11 cellular contexts compared by ENCODE assay signal in genomic region chr4:155906554-155907247, GRCh38. TPM values are rescaled to one million over a fixed set of nuclear protein-coding genes. Genes with fewer than 3 reads are reported as not detected.
DNase-seq lines count a peak whose midpoint lies in the region; TF ChIP-seq lines count a peak whose summit lies in the region.
"Had no signal": no experiment of that assay in that cellular context is flagged by ENCODE, and none has a peak within 500 bp of the region (broad histone marks: within the 10 kb centered on the region; RNA-seq: fewer than 3 reads in every experiment).

No MANE protein-coding gene starts in this region.

- peak; percentile 11 for DNase-seq in GOT3 (lab: John Stamatoyannopoulos, UW)
- DNase-seq in NCI-H2171 treated with DMSO at 0.1 percent for 48 hours (lab: John Stamatoyannopoulos, UW) = peak; percentile 83
- DNase-seq in chondrocyte (ENCODE audit: low spot score) = no peak
- DNase-seq in renal cortical epithelial cell (ENCODE audit: low read depth) = peak; percentile 87
- DNase-seq in SKM-1 (lab: John Stamatoyannopoulos, UW; ENCODE audit: unreplicated experiment) = no peak
- DNase-seq in NCI-H1694 treated with DMSO at 0.1 percent for 48 hours (lab: John Stamatoyannopoulos, UW) = no peak
- no peak for DNase-seq in ecto neural progenitor cell (ENCODE audit: low spot score)
- no peak for DNase-seq in stimulated activated CD4-positive, alpha-beta T cell treated with anti-CD3 and anti-CD28 coated beads, Interleukin-4, amount 100 ng/mL, for 24 hours
- DNase-seq: WERI-Rb-1 had no signal

- H3K27ac Mint-ChIP-seq in chondrocyte (ENCODE audit: unreplicated experiment) = peak overlapping the region; percentile 83

- no peaks in the 10 kb centered on the region for H3K36me3 Mint-ChIP-seq in chondrocyte (ENCODE audit: low read depth)

- TF ChIP-seq CTCF in chondrocyte (IDR thresholded peaks at IDR 0.05) = no peak

- peaks cover 19% of the 10 kb centered on the region for H3K4me1 Mint-ChIP-seq in chondrocyte (ENCODE audit: low read depth)

- H3K27me3 Mint-ChIP-seq in chondrocyte (ENCODE audit: low read depth) = peaks cover 3% of the 10 kb centered on the region

- no peaks in the 10 kb centered on the region for H3K9me3 Mint-ChIP-seq in chondrocyte (ENCODE audit: low read depth)

- no peak overlapping the region for H3K4me3 Mint-ChIP-seq in chondrocyte (ENCODE audit: unreplicated experiment)

RNA-seq across cellular contexts. Expression of gene TDO2, which starts 3.2 kb away (rescaled TPM):
- total RNA-seq in chondrocyte = not detected in 3 replicates
- total RNA-seq in renal cortical epithelial cell = 0.05 TPM in 1 of 2 replicates, not detected in the other
- total RNA-seq: breast epithelium, temporal lobe had no signal

RNA-seq across cellular contexts. Expression of gene ASIC5, which starts 40.6 kb away (rescaled TPM):
- total RNA-seq in chondrocyte (not detected in 3 replicates), renal cortical epithelial cell (not detected in 2 replicates)
- total RNA-seq: breast epithelium, temporal lobe had no signal

RNA-seq across cellular contexts. Expression of gene CTSO, which starts 47.0 kb away (rescaled TPM):
- total RNA-seq in chondrocyte (7.2 to 13.9 TPM (median 7.5 TPM) in 3 replicates), renal cortical epithelial cell (17.7 and 26.4 TPM in 2 replicates)

Comparison
In these comparisons a context has a peak if more than half of its experiments do, and no peak if none do; other contexts are left out.
1. DNase-seq: peak in GOT3 (single experiment), NCI-H2171 treated with DMSO at 0.1 percent for 48 hours (single experiment) and renal cortical epithelial cell (single experiment); none in chondrocyte (single experiment), SKM-1 (single experiment), NCI-H1694 treated with DMSO at 0.1 percent for 48 hours (single experiment), ecto neural progenitor cell (single experiment) and stimulated activated CD4-positive, alpha-beta T cell treated with anti-CD3 and anti-CD28 coated beads, Interleukin-4, amount 100 ng/mL, for 24 hours (single experiment).